14 cellular contexts compared by ENCODE assay signal in genomic region chr10:60978287-60979115, GRCh38. TPM values are rescaled to one million over a fixed set of nuclear protein-coding genes. Genes with fewer than 3 reads are reported as not detected.
DNase-seq lines count a peak whose midpoint lies in the region; ATAC-seq and TF ChIP-seq lines count a peak whose summit lies in the region.
"Had no signal": no experiment of that assay in that cellular context is flagged by ENCODE, and none has a peak within 500 bp of the region (broad histone marks: within the 10 kb centered on the region; RNA-seq: fewer than 3 reads in every experiment).

No MANE protein-coding gene starts in this region.

- no peak overlapping the region for H3K14ac ChIP-seq in mesenchymal stem cell (ENCODE audit: low read length in 2 of 2)

- no peak overlapping the region for H3K4me3 Mint-ChIP-seq in activated CD4-positive, alpha-beta T cell treated with anti-CD3 and anti-CD28 coated beads, Interleukin-2, amount 10 ng/mL, durations not matched to agents 7 days and 5 days
- H3K4me3 Mint-ChIP-seq in activated T-cell treated with anti-CD3 and anti-CD28 coated beads, Interleukin-2, amount 50 U/mL, for 24 hours, result no peak overlapping the region
- H3K4me3 Mint-ChIP-seq: activated naive CD4-positive, alpha-beta T cell treated with anti-CD3 and anti-CD28 coated beads for 36 hours; stimulated activated effector memory CD8-positive, alpha-beta T cell treated with anti-CD3 and anti-CD28 coated beads, Interleukin-12 subunit alpha, Interleukin-12 subunit beta, amount 100 ng/mL, for 72 hours had no signal

- DNase-seq in DMS53 (lab: John Stamatoyannopoulos, UW), result peak; percentile 85
- peak; percentile 79 for DNase-seq in NCI-H1105 treated with DMSO at 0.1 percent for 48 hours (lab: John Stamatoyannopoulos, UW)
- peak; percentile 79 for DNase-seq in dermis blood vessel endothelial cell
- DNase-seq in mesenchymal stem cell, result no peak
- DNase-seq in left lung, result no peak
- DNase-seq in activated CD4-positive, alpha-beta T cell treated with anti-CD3 and anti-CD28 coated beads, Interleukin-2, amount 10 ng/mL, durations not matched to agents 7 days and 5 days, result no peak
- no peak for DNase-seq in activated T-cell treated with anti-CD3 and anti-CD28 coated beads, Interleukin-2, amount 50 U/mL, for 24 hours
- DNase-seq: activated naive CD4-positive, alpha-beta T cell treated with anti-CD3 and anti-CD28 coated beads for 36 hours; RPMI8226; stimulated activated CD4-positive, alpha-beta T cell treated with anti-CD3 and anti-CD28 coated beads, Interleukin-15, amount 100 ng/mL, for 24 hours had no signal

- no peak for TF ChIP-seq CTCF in left lung (IDR thresholded peaks at IDR 0.05)

- no peak overlapping the region for H3K9ac ChIP-seq in mesenchymal stem cell (ENCODE audit: low read length)
- H3K9ac ChIP-seq: BLaER1 treated with 17β-estradiol and CSF1 and Interleukin-3, amounts not matched to agents 10 nM and 100 nM had no signal

- H3K4ac ChIP-seq in mesenchymal stem cell (ENCODE audit: low read depth in 1 of 2, low read length in 2 of 2), result no peak overlapping the region

- H3K27me3 Mint-ChIP-seq in activated CD4-positive, alpha-beta T cell treated with anti-CD3 and anti-CD28 coated beads, Interleukin-2, amount 10 ng/mL, durations not matched to agents 7 days and 5 days, result peaks cover 21% of the 10 kb centered on the region
- peaks cover 6% of the 10 kb centered on the region for H3K27me3 Mint-ChIP-seq in activated T-cell treated with anti-CD3 and anti-CD28 coated beads, Interleukin-2, amount 50 U/mL, for 24 hours

- no peak overlapping the region for H2BK12ac ChIP-seq in mesenchymal stem cell (ENCODE audit: low read length in 2 of 2)

- peaks cover 2% of the 10 kb centered on the region for H3K79me1 ChIP-seq in mesenchymal stem cell (replicated peaks; ENCODE audit: low read length, poor library complexity, severe bottlenecking)

- H2BK5ac ChIP-seq in mesenchymal stem cell (ENCODE audit: low read depth, low read length, poor library complexity, severe bottlenecking), result peak overlapping the region; percentile 84

- H3K4me2 ChIP-seq in mesenchymal stem cell (ENCODE audit: low read length, poor library complexity, severe bottlenecking), result no peak overlapping the region

- no peak for ATAC-seq in left lung
- no peak for ATAC-seq in HG02571 (IDR thresholded peaks at IDR 0.05; ENCODE audit: unreplicated experiment)
- ATAC-seq: activated CD4-positive, CD25-positive, alpha-beta regulatory T cell treated with anti-CD3 and anti-CD28 coated beads, Interleukin-2, amount 50 U/mL, for 24 hours; stimulated activated effector memory CD8-positive, alpha-beta T cell treated with anti-CD3 and anti-CD28 coated beads, Interleukin-12 subunit alpha, Interleukin-12 subunit beta, amount 100 ng/mL, for 72 hours had no signal

- H3K36me3 Mint-ChIP-seq in activated CD4-positive, alpha-beta T cell treated with anti-CD3 and anti-CD28 coated beads, Interleukin-2, amount 10 ng/mL, durations not matched to agents 7 days and 5 days (ENCODE audit: low read depth), result no peaks in the 10 kb centered on the region
- no peaks in the 10 kb centered on the region for H3K36me3 Mint-ChIP-seq in activated T-cell treated with anti-CD3 and anti-CD28 coated beads, Interleukin-2, amount 50 U/mL, for 24 hours (ENCODE audit: low read depth)
- H3K36me3 Mint-ChIP-seq: stimulated activated effector memory CD8-positive, alpha-beta T cell treated with anti-CD3 and anti-CD28 coated beads, Interleukin-12 subunit alpha, Interleukin-12 subunit beta, amount 100 ng/mL, for 72 hours had no signal

- H3K18ac ChIP-seq in mesenchymal stem cell (ENCODE audit: low read depth in 1 of 2, low read length in 2 of 2), result no peak overlapping the region

- no peak overlapping the region for H3K23ac ChIP-seq in mesenchymal stem cell (ENCODE audit: low read length in 2 of 2)

- H3K9me3 ChIP-seq in mesenchymal stem cell (ENCODE audit: control insufficient read depth, low read length) (no peaks in the 10 kb centered on the region), left lung (no peaks in the 10 kb centered on the region)
- H3K9me3 ChIP-seq: BLaER1 treated with 17β-estradiol and CSF1 and Interleukin-3, amounts not matched to agents 10 nM and 100 nM had no signal

- intact Hi-C loops in left lung (cut with DNase I), result no loop called here

- CTCF ChIA-PET in activated CD4-positive, alpha-beta T cell treated with anti-CD3 and anti-CD28 coated beads, Interleukin-2, amount 10 ng/mL, durations not matched to agents 7 days and 5 days (lab: Charles Lee), result no interaction called here

- no peak overlapping the region for H2BK120ac ChIP-seq in mesenchymal stem cell (ENCODE audit: low read depth, low read length)

- H4K8ac ChIP-seq in mesenchymal stem cell (ENCODE audit: low read length), result peak overlapping the region; percentile 19

- no peaks in the 10 kb centered on the region for H3K9me3 Mint-ChIP-seq in activated CD4-positive, alpha-beta T cell treated with anti-CD3 and anti-CD28 coated beads, Interleukin-2, amount 10 ng/mL, durations not matched to agents 7 days and 5 days
- no peaks in the 10 kb centered on the region for H3K9me3 Mint-ChIP-seq in activated T-cell treated with anti-CD3 and anti-CD28 coated beads, Interleukin-2, amount 50 U/mL, for 24 hours
- H3K9me3 Mint-ChIP-seq: activated naive CD4-positive, alpha-beta T cell treated with anti-CD3 and anti-CD28 coated beads for 36 hours; stimulated activated effector memory CD8-positive, alpha-beta T cell treated with anti-CD3 and anti-CD28 coated beads, Interleukin-12 subunit alpha, Interleukin-12 subunit beta, amount 100 ng/mL, for 72 hours had no signal

- H3K36me3 ChIP-seq in mesenchymal stem cell (ENCODE audit: control insufficient read depth in 1 of 2, insufficient read depth in 2 of 2, low read depth in 1 of 2, low read length in 2 of 2), result no peaks in the 10 kb centered on the region
- no peaks in the 10 kb centered on the region for H3K36me3 ChIP-seq in left lung
- H3K36me3 ChIP-seq: BLaER1 treated with 17β-estradiol and CSF1 and Interleukin-3, amounts not matched to agents 10 nM and 100 nM had no signal

- H3K27me3 ChIP-seq in mesenchymal stem cell (ENCODE audit: control insufficient read depth in 1 of 2, insufficient read depth in 1 of 2, low read length in 2 of 2) (no peaks in the 10 kb centered on the region), left lung (no peaks in the 10 kb centered on the region)
- H3K27me3 ChIP-seq: BLaER1 treated with 17β-estradiol and CSF1 and Interleukin-3, amounts not matched to agents 10 nM and 100 nM had no signal

- POLR2A ChIA-PET in activated CD4-positive, alpha-beta T cell treated with anti-CD3 and anti-CD28 coated beads, Interleukin-2, amount 10 ng/mL, durations not matched to agents 7 days and 5 days (lab: Charles Lee), result no interaction called here

- no peak overlapping the region for H3K27ac Mint-ChIP-seq in activated CD4-positive, alpha-beta T cell treated with anti-CD3 and anti-CD28 coated beads, Interleukin-2, amount 10 ng/mL, durations not matched to agents 7 days and 5 days
- no peak overlapping the region for H3K27ac Mint-ChIP-seq in activated T-cell treated with anti-CD3 and anti-CD28 coated beads, Interleukin-2, amount 50 U/mL, for 24 hours
- H3K27ac Mint-ChIP-seq: activated naive CD4-positive, alpha-beta T cell treated with anti-CD3 and anti-CD28 coated beads for 36 hours; stimulated activated effector memory CD8-positive, alpha-beta T cell treated with anti-CD3 and anti-CD28 coated beads, Interleukin-12 subunit alpha, Interleukin-12 subunit beta, amount 100 ng/mL, for 72 hours had no signal

- H2BK15ac ChIP-seq in mesenchymal stem cell (ENCODE audit: low read depth, poor library complexity, severe bottlenecking), result no peak overlapping the region

- H3K4me1 ChIP-seq in mesenchymal stem cell (ENCODE audit: control insufficient read depth, insufficient read depth, low read depth, low read length) (peaks cover 2% of the 10 kb centered on the region), left lung (no peaks in the 10 kb centered on the region)

- H4K91ac ChIP-seq in mesenchymal stem cell (ENCODE audit: low read length), result no peak overlapping the region

- H3K4me1 Mint-ChIP-seq in activated CD4-positive, alpha-beta T cell treated with anti-CD3 and anti-CD28 coated beads, Interleukin-2, amount 10 ng/mL, durations not matched to agents 7 days and 5 days, result no peaks in the 10 kb centered on the region
- peaks cover 15% of the 10 kb centered on the region for H3K4me1 Mint-ChIP-seq in activated T-cell treated with anti-CD3 and anti-CD28 coated beads, Interleukin-2, amount 50 U/mL, for 24 hours (ENCODE audit: low read depth)
- H3K4me1 Mint-ChIP-seq: stimulated activated effector memory CD8-positive, alpha-beta T cell treated with anti-CD3 and anti-CD28 coated beads, Interleukin-12 subunit alpha, Interleukin-12 subunit beta, amount 100 ng/mL, for 72 hours had no signal

- H3K4me3 ChIP-seq in mesenchymal stem cell (ENCODE audit: insufficient read depth in 1 of 2, low read depth in 1 of 2, low read length in 2 of 2), result no peak overlapping the region
- H3K4me3 ChIP-seq in left lung, result no peak overlapping the region
- H3K4me3 ChIP-seq: BLaER1 treated with 17β-estradiol and CSF1 and Interleukin-3, amounts not matched to agents 10 nM and 100 nM had no signal

- WGBS in mesenchymal stem cell, result 41% methylated on average over 7 of the region's 7 CpGs

- H2AFZ ChIP-seq in mesenchymal stem cell (ENCODE audit: low read depth, low read length), result no peak overlapping the region

- peak overlapping the region; percentile 90 for H2AK5ac ChIP-seq in mesenchymal stem cell (ENCODE audit: low read length, severe bottlenecking)

- H3K27ac ChIP-seq in mesenchymal stem cell (ENCODE audit: low read length, poor library complexity, severe bottlenecking) (peak overlapping the region; percentile 88), left lung (no peak overlapping the region)
- H3K27ac ChIP-seq: BLaER1 treated with 17β-estradiol and CSF1 and Interleukin-3, amounts not matched to agents 10 nM and 100 nM had no signal

RNA-seq across cellular contexts. Expression of gene RHOBTB1, which starts 34.5 kb away (rescaled TPM):
- total RNA-seq in dermis blood vessel endothelial cell, result 38.6 and 45.6 TPM in 2 replicates
- polyA plus RNA-seq in mesenchymal stem cell (2013, experiment 1 of 2), result 60.2 TPM
- 60.6 TPM for polyA plus RNA-seq in mesenchymal stem cell (2013, experiment 2 of 2)
- total RNA-seq in left lung, result 10 to 100 TPM; 13.1 to 16.3 TPM
- total RNA-seq in activated CD4-positive, alpha-beta T cell treated with anti-CD3 and anti-CD28 coated beads, Interleukin-2, amount 10 ng/mL, durations not matched to agents 7 days and 5 days, result under 1 TPM; 0.06 to 0.07 TPM
- total RNA-seq: activated naive CD4-positive, alpha-beta T cell treated with anti-CD3 and anti-CD28 coated beads for 36 hours had no signal

Comparison
In these comparisons a context has a peak if more than half of its experiments do, and no peak if none do; other contexts are left out.
1. DNase-seq: peak in DMS53 (single experiment), NCI-H1105 treated with DMSO at 0.1 percent for 48 hours (single experiment) and dermis blood vessel endothelial cell (single experiment); none in mesenchymal stem cell (single experiment), left lung (0 of 2), activated CD4-positive, alpha-beta T cell treated with anti-CD3 and anti-CD28 coated beads, Interleukin-2, amount 10 ng/mL, durations not matched to agents 7 days and 5 days (single experiment) and activated T-cell treated with anti-CD3 and anti-CD28 coated beads, Interleukin-2, amount 50 U/mL, for 24 hours (single experiment).
2. RNA of gene RHOBTB1, which starts 34.5 kb away (total RNA-seq): 38.6 to 45.6 TPM in dermis blood vessel endothelial cell and 13.1 to 16.3 TPM in left lung; 0.06 to 0.07 TPM in activated CD4-positive, alpha-beta T cell treated with anti-CD3 and anti-CD28 coated beads, Interleukin-2, amount 10 ng/mL, durations not matched to agents 7 days and 5 days; every median in the first group is over 10 times any median in the second.